ENCODE assay signal across 33 cellular contexts in the genomic region with DNA sequence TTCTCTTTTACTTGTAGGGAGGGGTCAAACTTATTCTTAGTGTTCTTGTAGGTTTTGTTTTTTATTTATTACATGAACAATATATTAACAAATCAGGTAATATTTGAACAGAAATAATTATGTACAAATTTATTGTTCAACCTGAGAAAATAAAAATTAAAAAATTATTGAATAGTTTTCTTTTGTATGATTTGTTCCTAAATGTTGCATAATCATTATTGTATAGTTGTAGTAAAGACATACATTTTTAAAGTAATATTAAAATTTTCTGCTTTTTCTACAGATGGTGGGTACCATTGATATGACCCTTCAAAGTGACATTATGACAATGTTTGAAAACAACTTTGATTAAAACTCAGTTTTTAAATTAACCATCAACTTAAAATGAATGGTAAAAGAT. TPM values are rescaled to one million over a fixed set of nuclear protein-coding genes. Genes with fewer than 3 reads are reported as not detected.
"Had no signal": no experiment of that assay in that cellular context is flagged by ENCODE, and none has a peak within 500 bp of the region (broad histone marks: within the 10 kb centered on the region; RNA-seq: fewer than 3 reads in every experiment).

No MANE protein-coding gene starts in this region.

- H3K9me3 ChIP-seq: adrenal gland, body of pancreas, colonic mucosa, gastrocnemius medialis, heart left ventricle had no signal

- H3K36me3 ChIP-seq: adrenal gland, colonic mucosa, gastrocnemius medialis, heart left ventricle had no signal

- H3K4me3 ChIP-seq: adrenal gland, body of pancreas, colonic mucosa, gastrocnemius medialis, heart left ventricle had no signal

- H3K4me1 ChIP-seq: adrenal gland, body of pancreas, colonic mucosa, gastrocnemius medialis, heart left ventricle had no signal

- H3K4me1 Mint-ChIP-seq: WTC11 had no signal

- DNase-seq: activated CD4-positive, alpha-beta T cell treated with anti-CD3 and anti-CD28 coated beads for 1 hour; activated CD4-positive, alpha-beta T cell treated with anti-CD3 and anti-CD28 coated beads for 4 hours; activated CD4-positive, alpha-beta T cell treated with anti-CD3 and anti-CD28 coated beads, Interleukin-2, amount 10 ng/mL, durations not matched to agents 7 days and 5 days; activated CD4-positive, alpha-beta T cell treated with anti-CD3 and anti-CD28 coated beads, Interleukin-2, amount 50 U/mL, for 48 hours; activated CD8-positive, alpha-beta memory T cell treated with anti-CD3 and anti-CD28 coated beads for 24 hours; activated CD8-positive, alpha-beta T cell treated with anti-CD3 and anti-CD28 coated beads for 36 hours; activated effector memory CD4-positive, alpha-beta T cell treated with anti-CD3 and anti-CD28 coated beads, Interleukin-2, amount 50 U/mL, for 16 hours; activated naive CD4-positive, alpha-beta T cell treated with anti-CD3 and anti-CD28 coated beads for 36 hours; activated naive CD8-positive, alpha-beta T cell treated with anti-CD3 and anti-CD28 coated beads for 36 hours; activated naive CD8-positive, alpha-beta T cell treated with anti-CD3 and anti-CD28 coated beads, Interleukin-2, amount 50 U/mL, for 24 hours; activated T-cell treated with anti-CD3 and anti-CD28 coated beads, Interleukin-2, amount 50 U/mL, for 48 hours; adrenal gland; amygdala; aorta; body of pancreas; caudate nucleus; colonic mucosa; effector CD8-positive, alpha-beta T cell; foreskin fibroblast; gastrocnemius medialis; glutamatergic neuron; heart left ventricle; SW 1271; T-cell; T1000 had no signal

- H3K9me3 Mint-ChIP-seq: activated CD4-positive, alpha-beta T cell treated with anti-CD3 and anti-CD28 coated beads, Interleukin-2, amount 10 ng/mL, durations not matched to agents 7 days and 5 days; activated CD8-positive, alpha-beta T cell treated with anti-CD3 and anti-CD28 coated beads for 36 hours; activated naive CD4-positive, alpha-beta T cell treated with anti-CD3 and anti-CD28 coated beads for 36 hours; activated naive CD4-positive, alpha-beta T cell treated with anti-CD3 and anti-CD28 coated beads, Interleukin-2, amount 50 U/mL, for 24 hours; activated naive CD8-positive, alpha-beta T cell treated with anti-CD3 and anti-CD28 coated beads for 36 hours; activated naive CD8-positive, alpha-beta T cell treated with anti-CD3 and anti-CD28 coated beads, Interleukin-2, amount 50 U/mL, for 24 hours; activated T-helper 1 cell treated with anti-CD3 and anti-CD28 coated beads, Interleukin-12 subunit alpha, Interleukin-12 subunit beta, Interleukin-2, Interleukin-4 antibody, amounts not matched to agents 30 ng/mL and 10 ng/mL and 1 ng/mL, durations not matched to agents 14 hours and 24 hours and 36 hours; activated T-helper 2 cell treated with anti-CD3 and anti-CD28 coated beads, Interferon-gamma antibody, Interleukin-2, Interleukin-4, amounts not matched to agents 10 μg/mL and 5 μg/mL and 100 μg/mL, durations not matched to agents 14 hours and 24 hours and 36 hours; T-cell; T-helper 1 cell treated with Interleukin-12 subunit alpha and Interleukin-12 subunit beta and Interleukin-4 antibody, amounts not matched to agents 30 μg/mL and 1 μg/mL, for 36 hours; T-helper 2 cell treated with Interferon-gamma antibody and Interleukin-4, amounts not matched to agents 5 μg/mL and 100 μg/mL, for 36 hours; WTC11 had no signal

- ATAC-seq: activated CD8-positive, alpha-beta T cell treated with anti-CD3 and anti-CD28 coated beads for 36 hours; activated naive CD8-positive, alpha-beta T cell treated with anti-CD3 and anti-CD28 coated beads, Interleukin-2, amount 50 U/mL, for 24 hours; body of pancreas; esophagus mucosa; gastrocnemius medialis; heart left ventricle; T-cell; WTC11 had no signal

- H3K4me3 Mint-ChIP-seq: activated CD4-positive, alpha-beta T cell treated with anti-CD3 and anti-CD28 coated beads, Interleukin-2, amount 10 ng/mL, durations not matched to agents 7 days and 5 days; activated CD8-positive, alpha-beta T cell treated with anti-CD3 and anti-CD28 coated beads for 36 hours; activated naive CD4-positive, alpha-beta T cell treated with anti-CD3 and anti-CD28 coated beads for 36 hours; activated naive CD4-positive, alpha-beta T cell treated with anti-CD3 and anti-CD28 coated beads, Interleukin-2, amount 50 U/mL, for 24 hours; activated naive CD8-positive, alpha-beta T cell treated with anti-CD3 and anti-CD28 coated beads for 36 hours; activated naive CD8-positive, alpha-beta T cell treated with anti-CD3 and anti-CD28 coated beads, Interleukin-2, amount 50 U/mL, for 24 hours; activated T-helper 1 cell treated with anti-CD3 and anti-CD28 coated beads, Interleukin-12 subunit alpha, Interleukin-12 subunit beta, Interleukin-2, Interleukin-4 antibody, amounts not matched to agents 30 ng/mL and 10 ng/mL and 1 ng/mL, durations not matched to agents 14 hours and 24 hours and 36 hours; T-cell; T-helper 1 cell treated with Interleukin-12 subunit alpha and Interleukin-12 subunit beta and Interleukin-4 antibody, amounts not matched to agents 30 μg/mL and 1 μg/mL, for 36 hours; T-helper 2 cell treated with Interferon-gamma antibody and Interleukin-4, amounts not matched to agents 5 μg/mL and 100 μg/mL, for 36 hours; WTC11 had no signal

- H3K27ac ChIP-seq: adrenal gland, body of pancreas, colonic mucosa, gastrocnemius medialis, heart left ventricle, VCaP had no signal

- H3K27me3 Mint-ChIP-seq: activated CD4-positive, alpha-beta T cell treated with anti-CD3 and anti-CD28 coated beads, Interleukin-2, amount 10 ng/mL, durations not matched to agents 7 days and 5 days; activated CD8-positive, alpha-beta T cell treated with anti-CD3 and anti-CD28 coated beads for 36 hours; activated naive CD4-positive, alpha-beta T cell treated with anti-CD3 and anti-CD28 coated beads, Interleukin-2, amount 50 U/mL, for 24 hours; activated naive CD8-positive, alpha-beta T cell treated with anti-CD3 and anti-CD28 coated beads for 36 hours; T-cell had no signal

- H3K36me3 Mint-ChIP-seq: activated naive CD4-positive, alpha-beta T cell treated with anti-CD3 and anti-CD28 coated beads, Interleukin-2, amount 50 U/mL, for 24 hours; activated naive CD8-positive, alpha-beta T cell treated with anti-CD3 and anti-CD28 coated beads for 36 hours; T-cell; WTC11 had no signal

RNA-seq across cellular contexts. Expression of a gene that starts 15.9 kb away (rescaled TPM):
- total RNA-seq: activated CD4-positive, alpha-beta T cell treated with anti-CD3 and anti-CD28 coated beads, Interleukin-2, amount 10 ng/mL, durations not matched to agents 7 days and 5 days; body of pancreas; gastrocnemius medialis had no signal
- polyA plus RNA-seq: aorta had no signal
